Comparison of ENCODE assay signal across 9 cellular contexts in the genomic region with DNA sequence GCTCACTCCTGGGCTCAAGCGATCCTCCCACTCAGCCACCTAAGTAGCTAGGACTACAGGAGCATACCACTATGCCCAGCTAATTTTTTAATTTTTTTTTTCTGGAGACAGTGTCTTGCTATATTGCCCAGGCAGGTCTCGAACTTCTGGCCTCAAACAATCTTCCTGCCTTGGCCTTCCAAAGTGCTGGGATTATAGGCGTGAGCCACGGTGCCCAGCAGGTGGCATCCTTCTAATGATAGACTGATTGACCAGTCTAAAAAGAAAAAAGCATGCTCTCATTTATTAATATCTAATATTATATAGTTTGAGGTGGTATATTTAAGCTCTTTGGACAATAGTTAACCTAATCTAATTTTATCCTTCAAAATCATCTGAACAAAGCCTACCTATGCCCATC.
A peak's percentile ranks its signal among the peaks of the same experiment; 100 is the strongest.
DNase-seq lines count a peak whose midpoint lies in the region; ATAC-seq and TF ChIP-seq lines count a peak whose summit lies in the region.
"Had no signal": no experiment of that assay in that cellular context is flagged by ENCODE, and none has a peak within 500 bp of the region (broad histone marks: within the 10 kb centered on the region; RNA-seq: fewer than 3 reads in every experiment).

No MANE protein-coding gene starts in this region.

- TF ChIP-seq CTCF in A673 (conservative IDR thresholded peaks at IDR 0.05; ENCODE audit: low read depth, low read length): peak; percentile 38; the same call in 1 of the 2 replicates
- peak; percentile 50 for TF ChIP-seq CTCF in GM10266 (IDR thresholded peaks at IDR 0.05; ENCODE audit: control insufficient read depth, insufficient read depth, low read depth, missing control alignments)
- TF ChIP-seq CTCF in Panc1 (IDR thresholded peaks at IDR 0.05): peak; percentile 60
- TF ChIP-seq CTCF in foreskin fibroblast (IDR thresholded peaks at IDR 0.05; ENCODE audit: low read depth, low read length): peak; percentile 15
- no peak for TF ChIP-seq CTCF in lower leg skin (IDR thresholded peaks at IDR 0.05)

- H3K27me3 ChIP-seq in A673 (replicated peaks; ENCODE audit: insufficient read depth, low read depth, low read length, poor library complexity) (no peaks in the 10 kb centered on the region), Panc1 (ENCODE audit: control insufficient read depth, insufficient read depth, low read length) (no peaks in the 10 kb centered on the region)
- H3K27me3 ChIP-seq: suprapubic skin had no signal

- BruUV-seq in A673 (replicated peaks; lab: Mats Ljungman, UMichigan) (no TSS peak), Panc1 (replicated peaks; lab: Mats Ljungman, UMichigan) (no TSS peak)

- H3K27ac ChIP-seq in A673 (ENCODE audit: low read depth, low read length, poor library complexity, severe bottlenecking) (no peak overlapping the region), Panc1 (ENCODE audit: low read length) (no peak overlapping the region)
- H3K27ac ChIP-seq: suprapubic skin had no signal

- 90 to 91% methylated on average over 4 of the region's 4 CpGs for WGBS in lower leg skin, 2 donors

- no peaks in the 10 kb centered on the region for H3K4me1 ChIP-seq in A673 (ENCODE audit: insufficient read depth, low read length, poor library complexity, severe bottlenecking)
- no peaks in the 10 kb centered on the region for H3K4me1 ChIP-seq in Panc1 (ENCODE audit: control insufficient read depth, insufficient read depth, low read length)
- H3K4me1 ChIP-seq: suprapubic skin had no signal

- intact Hi-C loops in A673 (cut with micrococcal nuclease; ENCODE audit: unreplicated experiment): no loop called here
- intact Hi-C loops in Panc1 (cut with micrococcal nuclease; ENCODE audit: unreplicated experiment): no loop called here
- intact Hi-C loops in lower leg skin (cut with DNase I; ENCODE audit: low total_unique reads): no loop called here

- H3K36me3 ChIP-seq in A673 (ENCODE audit: insufficient read depth, low read length, poor library complexity, severe bottlenecking): no peaks in the 10 kb centered on the region
- H3K36me3 ChIP-seq in Panc1 (ENCODE audit: control insufficient read depth, insufficient read depth, low read length): no peaks in the 10 kb centered on the region
- H3K36me3 ChIP-seq: suprapubic skin had no signal

- H3K4me3 ChIP-seq in A673 (ENCODE audit: low read depth, low read length, poor library complexity, severe bottlenecking) (no peak overlapping the region), Panc1 (ENCODE audit: low read depth in 2 of 2, low read length in 2 of 2) (no peak overlapping the region), foreskin fibroblast (ENCODE audit: low read depth in 1 of 2, low read length in 2 of 2) (no peak overlapping the region), lower leg skin (ENCODE audit: low read depth, poor library complexity, severe bottlenecking) (no peak overlapping the region)
- H3K4me3 ChIP-seq: suprapubic skin had no signal

- POLR2A ChIA-PET in A673 (lab: Charles Lee; ENCODE audit: low non-redundant PET): no interaction called here
- POLR2A ChIA-PET in Panc1 (lab: Charles Lee): no interaction called here

- ATAC-seq in Panc1 (no peak), GM18505 (IDR thresholded peaks at IDR 0.05; ENCODE audit: unreplicated experiment) (no peak)

- no peak for TF ChIP-seq POLR2A in lower leg skin (IDR thresholded peaks at IDR 0.05)
- TF ChIP-seq POLR2A in GM18505 (IDR thresholded peaks at IDR 0.05; ENCODE audit: borderline replicate concordance, extremely low read depth, insufficient read depth, insufficient read length): no peak

- H3K9me3 ChIP-seq in A673 (ENCODE audit: low read depth, low read length, poor library complexity, severe bottlenecking) (no peaks in the 10 kb centered on the region), Panc1 (ENCODE audit: control insufficient read depth, insufficient read depth, low read depth, low read length) (no peaks in the 10 kb centered on the region)
- H3K9me3 ChIP-seq: suprapubic skin had no signal

- CTCF ChIA-PET in A673 (lab: Charles Lee): interaction anchor here (0.6 kb wide), 1 partner anchor 208 kb away, joined by 3 read pairs; no protein-coding TSS in a partner anchor
- CTCF ChIA-PET in Panc1 (lab: Charles Lee): interaction anchor here (0.6 kb wide), 1 partner anchor 100 kb away, joined by 9 read pairs; no protein-coding TSS in a partner anchor

- in situ Hi-C loops in Panc1 (cut with HindIII; ENCODE audit: low pct_unique_long_range_greater_than_20kb, low sequenced_read_pairs): no loop called here

- no peak for DNase-seq in A673 (ENCODE audit: low spot score)
- no peak for DNase-seq in GM10266 (ENCODE audit: extremely low spot score)
- DNase-seq in Panc1 (ENCODE audit: low read depth, low spot score): no peak
- peak in 1 of 2 donors; percentile 20 for DNase-seq in foreskin fibroblast
- DNase-seq in lower leg skin (ENCODE audit: low spot score in 2 of 2): no peak
- DNase-seq in DMS79 treated with DMSO at 0.1 percent for 48 hours (lab: John Stamatoyannopoulos, UW): no peak
- DNase-seq in superior temporal gyrus (ENCODE audit: extremely low spot score): no peak

Comparison
In these comparisons a context has a peak if more than half of its experiments do, and no peak if none do; other contexts are left out.
1. CTCF ChIP-seq: peak in A673 (single experiment), GM10266 (single experiment), Panc1 (single experiment) and foreskin fibroblast (single experiment); none in lower leg skin (0 of 3).